9 cellular contexts compared by ENCODE assay signal in genomic region chrX:119573222-119573621, GRCh38. TPM values are rescaled to one million over a fixed set of nuclear protein-coding genes. Genes with fewer than 3 reads are reported as not detected.
DNase-seq lines count a peak whose midpoint lies in the region; ATAC-seq, FAIRE-seq and TF ChIP-seq lines count a peak whose summit lies in the region.
"Had no signal": no experiment of that assay in that cellular context is flagged by ENCODE, and none has a peak within 500 bp of the region (broad histone marks: within the 10 kb centered on the region; RNA-seq: fewer than 3 reads in every experiment).

No MANE protein-coding gene starts in this region.

- peaks cover 0 to 5% of the 10 kb centered on the region in 2 donors for H3K36me3 Mint-ChIP-seq in CD4-positive, alpha-beta memory T cell

- no peak for TF ChIP-seq EP300 in H1 (IDR thresholded peaks at IDR 0.05; ENCODE audit: borderline replicate concordance in 1 of 2, low read depth in 2 of 2, low read length in 2 of 2)

- H4K91ac ChIP-seq in H1 (replicated peaks; ENCODE audit: insufficient read length, low read length), result no peak overlapping the region
- no peak overlapping the region for H4K91ac ChIP-seq in neuronal stem cell (ENCODE audit: low read depth, low read length, poor library complexity)

- H3K9me3 Mint-ChIP-seq in CD4-positive, alpha-beta memory T cell, result no peaks in the 10 kb centered on the region

- no peak for TF ChIP-seq POLR2A in H1 (IDR thresholded peaks at IDR 0.05; ENCODE audit: control extremely low read depth in 1 of 2, low read depth in 2 of 2, low read length in 2 of 2)

- no peak overlapping the region for H3K4ac ChIP-seq in H1 (replicated peaks; ENCODE audit: insufficient read length, low read depth, low read length)
- H3K4ac ChIP-seq in neuronal stem cell (ENCODE audit: low read length), result no peak overlapping the region

- H3K4me2 ChIP-seq in OCI-LY3 (ENCODE audit: low read length) (peak overlapping the region; percentile 79), H1 (ENCODE audit: insufficient read depth in 1 of 2, low read depth in 2 of 2, low read length in 2 of 2) (peak overlapping the region; percentile 59 to 72; a peak in 3 of 4 replicates), neuronal stem cell (ENCODE audit: insufficient read depth, low read length, poor library complexity, severe bottlenecking) (no peak overlapping the region)

- H4K8ac ChIP-seq in H1 (ENCODE audit: extremely low read depth, insufficient read depth, low read length), result no peak overlapping the region
- H4K8ac ChIP-seq in neuronal stem cell (ENCODE audit: low read depth, low read length), result no peak overlapping the region

- H2AK5ac ChIP-seq in H1 (ENCODE audit: low read depth, low read length) (no peak overlapping the region), neuronal stem cell (ENCODE audit: low read depth, low read length) (no peak overlapping the region)

- H3K79me1 ChIP-seq in H1 (ENCODE audit: low read depth, low read length), result no peaks in the 10 kb centered on the region
- H3K79me1 ChIP-seq in neuronal stem cell (ENCODE audit: low read depth, low read length), result peaks cover 1% of the 10 kb centered on the region

- no peak overlapping the region for H3K18ac ChIP-seq in H1 (ENCODE audit: extremely low read depth, low read length)
- H3K18ac ChIP-seq in neuronal stem cell (ENCODE audit: low read length), result no peak overlapping the region

- no peak for FAIRE-seq in H1 (lab: Jason Lieb, UNC)

- H3K4me3 ChIP-seq in CD4-positive, alpha-beta memory T cell (ENCODE audit: low read length in 2 of 2), result peak overlapping the region in 1 of 2 donors; percentile 63
- H3K4me3 ChIP-seq in OCI-LY3 (ENCODE audit: low read length), result peak overlapping the region; percentile 90
- peak overlapping the region; percentile 55 to 87 (median 64) for H3K4me3 ChIP-seq in H1 (ENCODE audit: extremely low read depth in 1 of 4, insufficient read depth in 2 of 4, low read depth in 3 of 4, low read length in 4 of 4)
- peak overlapping the region in 1 of 2 donors; percentile 74 for H3K4me3 ChIP-seq in neuronal stem cell (ENCODE audit: low read length in 2 of 2)

- CTCF ChIA-PET in CD4-positive, alpha-beta memory T cell (lab: Charles Lee; ENCODE audit: partially characterized antibody), result interaction anchor here (1.1 kb wide), 1 partner anchor 84 kb away, joined by 3 read pairs; no protein-coding TSS in a partner anchor
- CTCF ChIA-PET in H1 (lab: Charles Lee; ENCODE audit: partially characterized antibody), result no interaction called here

- H4K20me1 ChIP-seq in OCI-LY3 (ENCODE audit: insufficient read depth, low read length), result peaks cover 4% of the 10 kb centered on the region; the same call in 1 of the 2 replicates
- H4K20me1 ChIP-seq in H1 (replicated peaks in 1 of 2; ENCODE audit: control insufficient read depth in 1 of 2, insufficient read depth in 2 of 2, low read length in 2 of 2), result no peaks in the 10 kb centered on the region

- H3K27me3 Mint-ChIP-seq in CD4-positive, alpha-beta memory T cell, result no peaks in the 10 kb centered on the region

- H3K56ac ChIP-seq in H1 (replicated peaks; ENCODE audit: insufficient read length, low read depth, low read length), result no peak overlapping the region

- H2BK20ac ChIP-seq in H1 (ENCODE audit: low read length), result no peak overlapping the region

- peaks cover 2 to 25% (median 14%) of the 10 kb centered on the region in 4 donors for H3K4me1 Mint-ChIP-seq in CD4-positive, alpha-beta memory T cell

- intact Hi-C loops in CD4-positive, alpha-beta memory T cell (cut with micrococcal nuclease), result loop anchor here (10.0 kb wide), 1 partner anchor 598 kb away; the partner anchor contains the start of gene LONRF3

- H2BK120ac ChIP-seq in H1 (replicated peaks; ENCODE audit: low read depth, low read length) (no peak overlapping the region), neuronal stem cell (ENCODE audit: low read depth, low read length) (no peak overlapping the region)

- H3K27ac Mint-ChIP-seq in CD4-positive, alpha-beta memory T cell, result peak overlapping the region in 6 of 7 donors; percentile 2 to 98 (median 90)

- POLR2A ChIA-PET in CD4-positive, alpha-beta memory T cell (lab: Charles Lee; ENCODE audit: partially characterized antibody), result interaction anchor here (1.0 to 2.8 kb wide), 9 partner anchors 9 to 218 kb away, joined by 3 to 34 read pairs (median 9); partner anchors contain the start of genes NKRF, RPL39, SLC25A5 and STEEP1
- POLR2A ChIA-PET in H1 (lab: Charles Lee; ENCODE audit: partially characterized antibody), result interaction anchor here (0.7 to 3.0 kb wide), 8 partner anchors 8 to 297 kb away, joined by 3 to 17 read pairs (median 5); partner anchors contain the start of genes RPL39, SOWAHD, STEEP1 and UPF3B

- H2BK15ac ChIP-seq in H1 (ENCODE audit: low read length) (no peak overlapping the region), neuronal stem cell (ENCODE audit: low read length) (no peak overlapping the region)

- H2BK12ac ChIP-seq in H1 (ENCODE audit: low read depth, low read length) (no peak overlapping the region), neuronal stem cell (ENCODE audit: low read length) (no peak overlapping the region)

- 82% methylated on average over 3 of the region's 3 CpGs; no CpG with 5 or more reads in 1 of the 2 experiments for WGBS in H1 (ENCODE audit: extremely low coverage in 1 of 2, insufficient coverage in 1 of 2, insufficient read length in 1 of 2, insufficient replicate concordance in 2 of 2, low coverage in 1 of 2, low lambda C conversion rate in 2 of 2, missing lambda C conversion rate in 1 of 2), 2 experiments
- WGBS in neuronal stem cell (ENCODE audit: extremely low coverage in 2 of 2, insufficient read length in 2 of 2, insufficient replicate concordance in 1 of 2), 2 donors, result no CpG with 5 or more reads among the region's 3 CpGs

- no peaks in the 10 kb centered on the region for H3K27me3 ChIP-seq in CD4-positive, alpha-beta memory T cell (ENCODE audit: insufficient read depth, low read length)
- H3K27me3 ChIP-seq in OCI-LY3 (ENCODE audit: low read depth, low read length) (no peaks in the 10 kb centered on the region), H1 (replicated peaks in 1 of 4; ENCODE audit: control insufficient read depth in 3 of 4, extremely low read depth in 1 of 4, insufficient read depth in 3 of 4, low read length in 3 of 4) (no peaks in the 10 kb centered on the region), neuronal stem cell (ENCODE audit: control insufficient read depth in 3 of 3, insufficient read depth in 3 of 3, low read depth in 1 of 3, low read length in 3 of 3) (no peaks in the 10 kb centered on the region)

- H3K9me3 ChIP-seq in CD4-positive, alpha-beta memory T cell (ENCODE audit: control insufficient read depth in 1 of 2, low read length in 2 of 2), result no peaks in the 10 kb centered on the region
- no peaks in the 10 kb centered on the region for H3K9me3 ChIP-seq in OCI-LY3 (ENCODE audit: insufficient read depth, low read length)
- no peaks in the 10 kb centered on the region for H3K9me3 ChIP-seq in H1 (ENCODE audit: insufficient read depth in 2 of 2, low read depth in 1 of 2, low read length in 1 of 2)
- no peaks in the 10 kb centered on the region for H3K9me3 ChIP-seq in neuronal stem cell (replicated peaks in 1 of 2; ENCODE audit: control insufficient read depth in 2 of 2, insufficient read depth in 1 of 2, low read depth in 1 of 2, low read length in 2 of 2)

- DNase-seq in CD4-positive, alpha-beta memory T cell, result no peak
- DNase-seq in H1 (ENCODE audit: low read depth in 1 of 2, low spot score in 2 of 2), result no peak
- DNase-seq in neuronal stem cell (ENCODE audit: low spot score), result no peak
- DNase-seq in HCEC 1CT, result no peak
- DNase-seq in NCI-H2029 (lab: John Stamatoyannopoulos, UW), result no peak
- DNase-seq: NCI-H1092 had no signal

- TF ChIP-seq CTCF in OCI-LY3 (IDR thresholded peaks at IDR 0.05; ENCODE audit: low read depth, low read length) (no peak), H1 (IDR thresholded peaks at IDR 0.05; ENCODE audit: control extremely low read depth in 1 of 3, insufficient read depth in 1 of 3, low read depth in 1 of 3, low read length in 3 of 3) (no peak)

- no peak overlapping the region for H4K5ac ChIP-seq in H1 (ENCODE audit: insufficient read length, low read depth, low read length)

- peaks cover 23% of the 10 kb centered on the region for H3K79me2 ChIP-seq in OCI-LY3 (ENCODE audit: low read length)
- peaks cover 0 to 8% of the 10 kb centered on the region in 2 experiments; a peak in 2 of 4 replicates for H3K79me2 ChIP-seq in H1 (ENCODE audit: control insufficient read depth in 1 of 2, insufficient read depth in 2 of 2, low read length in 2 of 2)

- peaks cover 2% of the 10 kb centered on the region; the same call in 1 of the 2 replicates for H3K23me2 ChIP-seq in H1 (ENCODE audit: low read depth, low read length)

- no peak overlapping the region for H3K14ac ChIP-seq in H1 (ENCODE audit: insufficient read length)
- no peak overlapping the region for H3K14ac ChIP-seq in neuronal stem cell (ENCODE audit: low read length)

- H2AFZ ChIP-seq in OCI-LY3 (ENCODE audit: low read depth, low read length) (no peak overlapping the region), H1 (ENCODE audit: low read length) (no peak overlapping the region), neuronal stem cell (ENCODE audit: low read length) (peak overlapping the region; percentile 88)

- ATAC-seq in GM21737 (IDR thresholded peaks at IDR 0.05; ENCODE audit: unreplicated experiment), result no peak
- no peak for ATAC-seq in GM19035 (IDR thresholded peaks at IDR 0.05; ENCODE audit: unreplicated experiment)

- H2BK5ac ChIP-seq in H1 (ENCODE audit: low read depth, low read length) (no peak overlapping the region), neuronal stem cell (ENCODE audit: low read length) (no peak overlapping the region)

- peak overlapping the region; percentile 88; the same call in 1 of the 2 replicates for H3K9ac ChIP-seq in OCI-LY3 (ENCODE audit: low read length)
- H3K9ac ChIP-seq in H1 (replicated peaks in 1 of 4; ENCODE audit: extremely low read depth in 1 of 4, low read depth in 3 of 4, low read length in 3 of 4), result peak overlapping the region in 1 of 4 experiments; percentile 48; a peak in 1 of 7 replicates
- H3K9ac ChIP-seq in neuronal stem cell (ENCODE audit: low read depth, low read length, poor library complexity), result no peak overlapping the region

- TF ChIP-seq RAD21 in H1 (IDR thresholded peaks at IDR 0.05 in 1 of 2, conservative IDR thresholded peaks at IDR 0.05 in 1 of 2; ENCODE audit: low read depth in 2 of 2, low read length in 2 of 2), result no peak

- peak overlapping the region; percentile 67 to 92 (median 90) for H3K4me3 Mint-ChIP-seq in CD4-positive, alpha-beta memory T cell

- peak overlapping the region; percentile 78 for H3K27ac ChIP-seq in CD4-positive, alpha-beta memory T cell (ENCODE audit: low read depth, low read length)
- H3K27ac ChIP-seq in OCI-LY3 (ENCODE audit: low read length) (no peak overlapping the region), H1 (ENCODE audit: low read depth, low read length) (no peak overlapping the region), neuronal stem cell (replicated peaks; ENCODE audit: low read length) (no peak overlapping the region)

- no peak overlapping the region for H3K23ac ChIP-seq in H1 (ENCODE audit: insufficient read length)
- no peak overlapping the region for H3K23ac ChIP-seq in neuronal stem cell (ENCODE audit: low read depth, low read length, poor library complexity)

- H3K36me3 ChIP-seq in CD4-positive, alpha-beta memory T cell (ENCODE audit: insufficient read depth, low read length), result no peaks in the 10 kb centered on the region
- H3K36me3 ChIP-seq in OCI-LY3 (replicated peaks; ENCODE audit: low read depth, low read length) (peaks cover 4% of the 10 kb centered on the region), H1 (ENCODE audit: control insufficient read depth in 2 of 4, insufficient read depth in 4 of 4, low read length in 3 of 4) (peaks cover 0 to 6% (median 0%) of the 10 kb centered on the region in 4 experiments; a peak in 2 of 8 replicates), neuronal stem cell (replicated peaks in 1 of 2; ENCODE audit: control insufficient read depth in 2 of 2, insufficient read depth in 2 of 2, low read length in 2 of 2) (peaks cover 0 to 18% of the 10 kb centered on the region in 2 donors)

- H3K4me1 ChIP-seq in CD4-positive, alpha-beta memory T cell (ENCODE audit: insufficient read depth, low read length), result peaks cover 22% of the 10 kb centered on the region
- H3K4me1 ChIP-seq in OCI-LY3 (ENCODE audit: low read length) (peaks cover 18% of the 10 kb centered on the region), H1 (replicated peaks in 1 of 4; ENCODE audit: control insufficient read depth in 3 of 4, insufficient read depth in 4 of 4, low read length in 3 of 4) (peaks cover 0 to 4% (median 0%) of the 10 kb centered on the region in 4 experiments; a peak in 1 of 7 replicates), neuronal stem cell (ENCODE audit: control insufficient read depth in 2 of 2, insufficient read depth in 1 of 2, low read depth in 1 of 2, low read length in 2 of 2) (peaks cover 0 to 2% of the 10 kb centered on the region in 2 donors)

RNA-seq across cellular contexts. Expression of gene UBE2A, which starts 1.1 kb away (rescaled TPM):
- total RNA-seq in CD4-positive, alpha-beta memory T cell, result 10 to 100 TPM; 46.7 to 52.5 TPM
- polyA plus RNA-seq in CD4-positive, alpha-beta memory T cell, result 10 to 100 TPM; 43.9 to 51.0 TPM
- 43.8 and 43.9 TPM in 2 replicates for total RNA-seq in H1 (2021; fragmentation: NEBNext Ultra II Directional; extraction: Animal tissue kit (Norgen Biotek cat#: 25700))
- 22.4 and 24.8 TPM in 2 replicates for polyA plus RNA-seq in H1 (2011; rRNA removed)
- polyA plus RNA-seq in H1 (2011; cell fraction: cytosol; rRNA removed), result 26.5 TPM
- 18.2 TPM for polyA plus RNA-seq in H1 (2011; cell fraction: nucleus; rRNA removed)
- polyA plus RNA-seq in H1 (2012, experiment 1 of 2), result 31.9 to 43.2 TPM (median 36.7 TPM) in 4 replicates
- polyA plus RNA-seq in H1 (2012, experiment 2 of 2), result 29.8 TPM
- 48.1 TPM for polyA plus RNA-seq in H1 (2013, experiment 1 of 2)
- polyA plus RNA-seq in H1 (2013, experiment 2 of 2), result 43.0 TPM
- 13.6 and 19.6 TPM in 2 replicates for polyA minus RNA-seq in H1 (2011; rRNA and poly(A)+ RNA removed)
- 34.5 TPM for polyA minus RNA-seq in H1 (2011; cell fraction: cytosol; rRNA and poly(A)+ RNA removed)
- 17.6 TPM for polyA minus RNA-seq in H1 (2011; cell fraction: nucleus; rRNA and poly(A)+ RNA removed)
- polyA plus RNA-seq in neuronal stem cell (2013, experiment 1 of 2), result 48.5 TPM
- 48.8 TPM for polyA plus RNA-seq in neuronal stem cell (2013, experiment 2 of 2)

RNA-seq across cellular contexts. Expression of gene STEEP1, which starts 8.0 kb away (rescaled TPM):
- 10 to 100 TPM; 22.1 to 22.9 TPM for total RNA-seq in CD4-positive, alpha-beta memory T cell
- polyA plus RNA-seq in CD4-positive, alpha-beta memory T cell, result 10 to 100 TPM in 1 of 2 donors, 1 to 10 TPM in 1; 6.3 to 16.5 TPM
- total RNA-seq in H1 (2021; fragmentation: NEBNext Ultra II Directional; extraction: Animal tissue kit (Norgen Biotek cat#: 25700)), result 26.0 and 29.7 TPM in 2 replicates
- 9.2 and 9.9 TPM in 2 replicates for polyA plus RNA-seq in H1 (2011; rRNA removed)
- polyA plus RNA-seq in H1 (2011; cell fraction: cytosol; rRNA removed), result 18.6 TPM
- 14.1 TPM for polyA plus RNA-seq in H1 (2011; cell fraction: nucleus; rRNA removed)
- polyA plus RNA-seq in H1 (2012, experiment 1 of 2), result 26.8 to 33.4 TPM (median 29.8 TPM) in 4 replicates
- polyA plus RNA-seq in H1 (2012, experiment 2 of 2), result 19.5 TPM
- polyA plus RNA-seq in H1 (2013, experiment 1 of 2), result 17.5 TPM
- polyA plus RNA-seq in H1 (2013, experiment 2 of 2), result 19.0 TPM
- polyA minus RNA-seq in H1 (2011; rRNA and poly(A)+ RNA removed), result 21.2 and 27.9 TPM in 2 replicates
- 16.2 TPM for polyA minus RNA-seq in H1 (2011; cell fraction: cytosol; rRNA and poly(A)+ RNA removed)
- 13.7 TPM for polyA minus RNA-seq in H1 (2011; cell fraction: nucleus; rRNA and poly(A)+ RNA removed)
- polyA plus RNA-seq in neuronal stem cell (2013, experiment 1 of 2), result 17.5 TPM
- 17.4 TPM for polyA plus RNA-seq in neuronal stem cell (2013, experiment 2 of 2)

RNA-seq across cellular contexts. Expression of gene NKRF, which starts 33.0 kb away (rescaled TPM):
- total RNA-seq in CD4-positive, alpha-beta memory T cell, result 10 to 100 TPM; 13.0 to 14.2 TPM
- 1 to 10 TPM; 5.6 to 7.3 TPM for polyA plus RNA-seq in CD4-positive, alpha-beta memory T cell
- total RNA-seq in H1 (2021; fragmentation: NEBNext Ultra II Directional; extraction: Animal tissue kit (Norgen Biotek cat#: 25700)), result 11.4 and 12.3 TPM in 2 replicates
- polyA plus RNA-seq in H1 (2011; rRNA removed), result 3.1 and 3.8 TPM in 2 replicates
- 4.0 TPM for polyA plus RNA-seq in H1 (2011; cell fraction: cytosol; rRNA removed)
- polyA plus RNA-seq in H1 (2011; cell fraction: nucleus; rRNA removed), result 3.1 TPM
- polyA plus RNA-seq in H1 (2012, experiment 1 of 2), result 8.3 to 11.3 TPM (median 8.8 TPM) in 4 replicates
- polyA plus RNA-seq in H1 (2012, experiment 2 of 2), result 1.7 TPM
- 7.2 TPM for polyA plus RNA-seq in H1 (2013, experiment 1 of 2)
- polyA plus RNA-seq in H1 (2013, experiment 2 of 2), result 6.6 TPM
- polyA minus RNA-seq in H1 (2011; rRNA and poly(A)+ RNA removed), result 5.2 and 8.0 TPM in 2 replicates
- 6.4 TPM for polyA minus RNA-seq in H1 (2011; cell fraction: cytosol; rRNA and poly(A)+ RNA removed)
- polyA minus RNA-seq in H1 (2011; cell fraction: nucleus; rRNA and poly(A)+ RNA removed), result 5.4 TPM
- 8.6 TPM for polyA plus RNA-seq in neuronal stem cell (2013, experiment 1 of 2)
- polyA plus RNA-seq in neuronal stem cell (2013, experiment 2 of 2), result 8.8 TPM
